In genomic region chr16:30760577-30761426, GRCh38 we compare ENCODE assay signal across 1 cellular context.
TF ChIP-seq lines count a peak whose summit lies in the region.

No MANE protein-coding gene starts in this region.

TF ChIP-seq in K562, 482 proteins besides CTCF, POLR2A, EP300 and RAD21 (continues in another document):
- TF ChIP-seq ZBTB2 (IDR thresholded peaks at IDR 0.05) (no peak), TBP (optimal IDR thresholded peaks at IDR 0.05; ENCODE audit: low read depth, low read length) (peak; percentile 23), VEZF1 (CRISPR knock-in tag; IDR thresholded peaks at IDR 0.05) (no peak), PRDM10 (IDR thresholded peaks at IDR 0.05; ENCODE audit: partially characterized antibody) (peak; percentile 32), CEBPG (CRISPR knock-in tag; IDR thresholded peaks at IDR 0.05) (no peak), CEBPG (tag; conservative IDR thresholded peaks at IDR 0.05 in 1 of 2, IDR thresholded peaks at IDR 0.05 in 1 of 2) (no peak), SRSF1 (IDR thresholded peaks at IDR 0.05; ENCODE audit: low read depth, low read length) (no peak), CTBP1 (IDR thresholded peaks at IDR 0.05; ENCODE audit: borderline replicate concordance) (no peak), KDM4B (IDR thresholded peaks at IDR 0.05; ENCODE audit: borderline replicate concordance in 2 of 2, low read depth in 1 of 2) (no peak), DNMT1 (IDR thresholded peaks at IDR 0.05) (no peak), TFAP4 (CRISPR knock-in tag; IDR thresholded peaks at IDR 0.05; ENCODE audit: borderline replicate concordance) (no peak), ETV6 (IDR thresholded peaks at IDR 0.05; ENCODE audit: borderline replicate concordance in 1 of 2, low read depth in 2 of 2, low read length in 1 of 2) (no peak), ETV6 (CRISPR knock-in tag; IDR thresholded peaks at IDR 0.05; ENCODE audit: borderline replicate concordance) (no peak), NKRF (IDR thresholded peaks at IDR 0.05; ENCODE audit: borderline replicate concordance) (no peak), ZBTB49 (CRISPR knock-in tag; IDR thresholded peaks at IDR 0.05; ENCODE audit: borderline replicate concordance) (no peak), SAFB2 (IDR thresholded peaks at IDR 0.05; ENCODE audit: borderline replicate concordance, low read depth, low read length, severe bottlenecking) (no peak), ZNF174 (CRISPR knock-in tag; IDR thresholded peaks at IDR 0.05) (no peak), RREB1 (CRISPR knock-in tag; IDR thresholded peaks at IDR 0.05) (no peak), YY1 (IDR thresholded peaks at IDR 0.05; ENCODE audit: borderline replicate concordance in 1 of 3, control insufficient read depth in 1 of 3, extremely low read depth in 1 of 3, insufficient read depth in 3 of 3, insufficient read length in 1 of 3, insufficient replicate concordance in 2 of 3, low read depth in 1 of 3, low read length in 2 of 3) (peak in 1 of 3 experiments; percentile 7), XRCC3 (IDR thresholded peaks at IDR 0.05) (no peak), TEAD2 (tag; IDR thresholded peaks at IDR 0.05) (no peak), ZNF121 (CRISPR knock-in tag; conservative IDR thresholded peaks at IDR 0.05) (no peak), KDM2B (CRISPR knock-in tag; IDR thresholded peaks at IDR 0.05) (no peak), TBL1XR1 (IDR thresholded peaks at IDR 0.05; ENCODE audit: low read length in 2 of 2) (no peak), MAFF (IDR thresholded peaks at IDR 0.05; ENCODE audit: low read length) (no peak), CGGBP1 (CRISPR knock-in tag; IDR thresholded peaks at IDR 0.05) (no peak), CREB1 (IDR thresholded peaks at IDR 0.05) (no peak), CREB1 (CRISPR knock-in tag; IDR thresholded peaks at IDR 0.05) (no peak), ELF1 (tag; IDR thresholded peaks at IDR 0.05) (peak; percentile 28; the same call in 1 of the 2 replicates), CHD1 (IDR thresholded peaks at IDR 0.05; ENCODE audit: low read length) (no peak), ZNF134 (CRISPR knock-in tag; conservative IDR thresholded peaks at IDR 0.05) (no peak), SREBF2 (CRISPR knock-in tag; IDR thresholded peaks at IDR 0.05) (no peak), ZNF143 (CRISPR knock-in tag; IDR thresholded peaks at IDR 0.05) (no peak), SP2 (IDR thresholded peaks at IDR 0.05; ENCODE audit: extremely low read depth, low read depth, low read length, poor library complexity, severe bottlenecking) (no peak), NONO (IDR thresholded peaks at IDR 0.05; ENCODE audit: low read depth in 2 of 2, low read length in 1 of 2) (no peak), MTF1 (CRISPR knock-in tag; IDR thresholded peaks at IDR 0.05; ENCODE audit: borderline replicate concordance) (no peak), GTF2A2 (tag; IDR thresholded peaks at IDR 0.05) (no peak), HINFP (tag; conservative IDR thresholded peaks at IDR 0.05; ENCODE audit: low read depth) (no peak), ZNF444 (CRISPR knock-in tag; IDR thresholded peaks at IDR 0.05) (no peak)
